Comparison of ENCODE assay signal across 7 cellular contexts in the genomic region with DNA sequence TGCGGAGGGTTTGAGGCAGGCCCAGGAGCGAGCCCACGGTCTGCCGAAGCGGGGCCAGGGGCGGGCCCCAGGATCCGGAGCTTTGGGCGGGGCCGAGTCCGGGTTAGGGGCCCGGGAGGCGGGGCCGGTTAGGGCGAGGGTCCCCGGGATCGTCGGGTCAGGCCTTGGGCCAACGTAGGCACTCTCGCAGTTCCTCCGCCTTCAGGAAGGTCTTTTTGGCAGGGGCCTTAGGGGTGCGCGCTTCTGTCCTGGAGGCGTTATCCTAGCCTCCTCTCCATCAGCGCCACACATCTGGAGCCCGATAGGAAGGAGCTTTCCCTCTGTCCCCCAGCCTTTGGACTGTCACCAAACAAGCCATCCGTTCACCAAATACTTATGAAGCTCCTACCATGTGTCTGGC.
DNase-seq lines count a peak whose midpoint lies in the region; ATAC-seq and TF ChIP-seq lines count a peak whose summit lies in the region.
"Not testable (repeated sequence)": the region's sequence is repeated elsewhere in the genome, so short reads cannot be mapped to it uniquely, and the experiment has no call there.

No MANE protein-coding gene starts in this region.

- H3K4me1 ChIP-seq in gastroesophageal sphincter = peaks cover 0 to 16% (median 0%) of the 10 kb centered on the region in 3 donors
- not testable (repeated sequence) for H3K4me1 ChIP-seq in mesendoderm (ENCODE audit: control insufficient read depth, low read depth, low read length)

- not testable (repeated sequence) for ATAC-seq in gastroesophageal sphincter

- in situ Hi-C loops in G401 (cut with HindIII; ENCODE audit: low sequenced_read_pairs); brain microvascular endothelial cell (cut with HindIII; ENCODE audit: low pct_ligation_motif_present, low sequenced_read_pairs): not testable (repeated sequence)

- H4K5ac ChIP-seq in mesendoderm (ENCODE audit: low read length) = not testable (repeated sequence)

- peak overlapping the region; percentile 91 for H3K27ac ChIP-seq in VCaP
- not testable (repeated sequence) for H3K27ac ChIP-seq in brain microvascular endothelial cell
- H3K27ac ChIP-seq in gastroesophageal sphincter = peak overlapping the region; percentile 65 to 88 (median 86)
- H3K27ac ChIP-seq in mesendoderm (ENCODE audit: low read depth, low read length) = peak overlapping the region; percentile 8

- peak overlapping the region; percentile 30 for H3K4me2 ChIP-seq in mesendoderm (ENCODE audit: low read length)

- DNase-seq in G401 (ENCODE audit: low spot score) (peak; percentile 23), NCI-H1105 treated with DMSO at 0.1 percent for 48 hours (lab: John Stamatoyannopoulos, UW) (peak; percentile 3), mesendoderm (peak; percentile 63), retina (peak; percentile 70)
- DNase-seq in brain microvascular endothelial cell = not testable (repeated sequence)

- H3K27me3 ChIP-seq in brain microvascular endothelial cell (replicated peaks); gastroesophageal sphincter; mesendoderm (ENCODE audit: insufficient read depth, low read length, poor library complexity): not testable (repeated sequence)

- H2AK5ac ChIP-seq in mesendoderm (ENCODE audit: low read length) = not testable (repeated sequence)

- not testable (repeated sequence) for TF ChIP-seq CTCF in VCaP (conservative IDR thresholded peaks at IDR 0.05); brain microvascular endothelial cell (IDR thresholded peaks at IDR 0.05; ENCODE audit: low read depth, low read length, missing control alignments); gastroesophageal sphincter (IDR thresholded peaks at IDR 0.05)

- H3K23ac ChIP-seq in mesendoderm (ENCODE audit: low read length) = not testable (repeated sequence)

- not testable (repeated sequence) for H3K9me3 ChIP-seq in gastroesophageal sphincter

- not testable (repeated sequence) for H3K79me1 ChIP-seq in mesendoderm (ENCODE audit: low read length)

- not testable (repeated sequence) for H2BK15ac ChIP-seq in mesendoderm (replicated peaks; ENCODE audit: low read depth)

- peak overlapping the region; percentile 70 for H3K18ac ChIP-seq in mesendoderm (ENCODE audit: low read length)

- not testable (repeated sequence) for H3K79me2 ChIP-seq in mesendoderm (ENCODE audit: control insufficient read depth, insufficient read depth, low read length)

- not testable (repeated sequence) for TF ChIP-seq POLR2A in gastroesophageal sphincter (IDR thresholded peaks at IDR 0.05)

- not testable (repeated sequence) for H3K36me3 ChIP-seq in brain microvascular endothelial cell (replicated peaks); gastroesophageal sphincter; mesendoderm (ENCODE audit: control insufficient read depth, insufficient read depth, low read length)

- H4K8ac ChIP-seq in mesendoderm (ENCODE audit: low read depth, low read length) = not testable (repeated sequence)

- H3K4ac ChIP-seq in mesendoderm (ENCODE audit: low read depth, low read length) = peak overlapping the region; percentile 79

- peak overlapping the region; percentile 0 for H2BK120ac ChIP-seq in mesendoderm (ENCODE audit: low read depth, low read length)

- peak overlapping the region; percentile 89 for H3K56ac ChIP-seq in mesendoderm (ENCODE audit: low read length)

- H2BK5ac ChIP-seq in mesendoderm (ENCODE audit: low read length) = not testable (repeated sequence)

- H3K4me3 ChIP-seq in brain microvascular endothelial cell (ENCODE audit: low read depth, low read length) (peak overlapping the region; percentile 55), gastroesophageal sphincter (peak overlapping the region; percentile 50 to 66), mesendoderm (ENCODE audit: low read length) (peak overlapping the region; percentile 29)

- peak overlapping the region; percentile 76 for H3K9ac ChIP-seq in mesendoderm (ENCODE audit: low read length)

- no CpG with 5 or more reads among the region's 26 CpGs for WGBS in gastroesophageal sphincter (ENCODE audit: low coverage in 1 of 2), 2 donors
- WGBS in mesendoderm (ENCODE audit: extremely low coverage, insufficient coverage, low lambda C conversion rate) = no CpG with 5 or more reads among the region's 26 CpGs

- not testable (repeated sequence) for TF ChIP-seq EP300 in gastroesophageal sphincter (IDR thresholded peaks at IDR 0.05)
